ENCODE assay signal across 8 cellular contexts in genomic region chr12:7018350-7019042, GRCh38. TPM values are rescaled to one million over a fixed set of nuclear protein-coding genes. Genes with fewer than 3 reads are reported as not detected.
DNase-seq lines count a peak whose midpoint lies in the region; ATAC-seq and TF ChIP-seq lines count a peak whose summit lies in the region.

Gene LPCAT3, minus strand, starts transcription at chr12:7018476. Its CDS starts 52 bp downstream, at chr12:7018424.

- in situ Hi-C loops in GM13976 (cut with MboI; ENCODE audit: low sequenced_read_pairs, unreplicated experiment), result no loop called here

- ATAC-seq in HG02870 (IDR thresholded peaks at IDR 0.05; ENCODE audit: unreplicated experiment) (peak; percentile 90), heart left ventricle (peak; percentile 96 to 97 (median 96)), upper lobe of left lung (ENCODE audit: low FRiP score in 2 of 2) (peak; percentile 98)

- TF ChIP-seq CTCF in GM13976 (IDR thresholded peaks at IDR 0.05; ENCODE audit: borderline replicate concordance, control extremely low read depth, extremely low read depth, insufficient read depth, missing control alignments) (peak; percentile 78), adrenal gland (IDR thresholded peaks at IDR 0.05) (peak; percentile 61 to 90 (median 82)), heart left ventricle (IDR thresholded peaks at IDR 0.05) (peak; percentile 84 to 96 (median 91)), upper lobe of left lung (IDR thresholded peaks at IDR 0.05) (peak; percentile 73 to 93 (median 88))

- DNase-seq in GM13976 (ENCODE audit: low spot score), result peak; percentile 98
- DNase-seq in NCI-H146 (lab: John Stamatoyannopoulos, UW), result peak; percentile 100
- peak; percentile 95 to 98 (median 96) for DNase-seq in T-helper 1 cell
- peak; percentile 98 to 99 (median 98) for DNase-seq in adrenal gland
- DNase-seq in heart left ventricle, result peak; percentile 97 to 99 (median 98)
- peak; percentile 93 to 100 (median 98) for DNase-seq in posterior cingulate gyrus
- peak; percentile 97 to 100 for DNase-seq in upper lobe of left lung

- TF ChIP-seq POLR2A in adrenal gland (IDR thresholded peaks at IDR 0.05) (peak; percentile 67 to 69), heart left ventricle (IDR thresholded peaks at IDR 0.05) (peak in 1 of 2 donors; percentile 76), upper lobe of left lung (IDR thresholded peaks at IDR 0.05) (peak in 3 of 4 donors; percentile 81 to 94 (median 86))

- H3K4me3 ChIP-seq in adrenal gland (peak within 1 kb of the TSS; percentile 56 to 96 (median 88)), heart left ventricle (peak within 1 kb of the TSS; percentile 53 to 96 (median 78)), upper lobe of left lung (peak within 1 kb of the TSS; percentile 53 to 97 (median 86))

- H3K27me3 ChIP-seq in adrenal gland (no peaks in the 10 kb centered on the region), heart left ventricle (no peaks in the 10 kb centered on the region), upper lobe of left lung (no peaks in the 10 kb centered on the region)

- 0% methylated on average over 11 to 77 of the region's 77 CpGs for WGBS in adrenal gland, 4 donors
- WGBS in heart left ventricle, 4 donors, result 0 to 1% (median 0%) methylated on average over 20 to 77 of the region's 77 CpGs
- 0% methylated on average over 35 to 42 of the region's 77 CpGs for WGBS in upper lobe of left lung, 2 donors

- intact Hi-C loops in adrenal gland (cut with DNase I), result loop anchor here in 1 of 2 donors (5.0 kb wide), 1 partner anchor 41 kb away; no protein-coding TSS in a partner anchor
- intact Hi-C loops in heart left ventricle (cut with DNase I), result loop anchor here in 6 of 10 donors (2.0 to 5.0 kb wide), 9 partner anchors 41 to 94 kb away; partner anchors contain the start of genes EMG1 (in 3 of the 6), PHB2 (in 3 of the 6), C12orf57 (in 1 of the 6) and C1R (in 1 of the 6)
- intact Hi-C loops in posterior cingulate gyrus (cut with DNase I), result loop anchor here (1.0 to 5.0 kb wide), 2 partner anchors 48 to 74 kb away; partner anchors contain the start of genes C1R, EMG1 and PHB2

- H3K36me3 ChIP-seq in adrenal gland (replicated peaks in 1 of 2) (no peaks in the 10 kb centered on the region), heart left ventricle (peaks cover 0 to 11% (median 0%) of the 10 kb centered on the region in 9 donors), upper lobe of left lung (peaks cover 0 to 15% (median 4%) of the 10 kb centered on the region in 4 donors)

- H3K4me1 ChIP-seq in adrenal gland (replicated peaks in 1 of 2), result peaks cover 9 to 29% of the 10 kb centered on the region in 2 donors
- peaks cover 0 to 38% (median 19%) of the 10 kb centered on the region in 12 donors for H3K4me1 ChIP-seq in heart left ventricle
- peaks cover 23 to 34% (median 30%) of the 10 kb centered on the region in 4 donors for H3K4me1 ChIP-seq in upper lobe of left lung

- H3K27ac ChIP-seq in adrenal gland (peak within 1 kb of the TSS; percentile 89 to 100 (median 92)), heart left ventricle (peak within 1 kb of the TSS; percentile 48 to 96 (median 94)), upper lobe of left lung (peak within 1 kb of the TSS; percentile 91 to 98 (median 92))

- no peak for TF ChIP-seq EP300 in upper lobe of left lung (IDR thresholded peaks at IDR 0.05)

- no peaks in the 10 kb centered on the region for H3K9me3 ChIP-seq in adrenal gland (replicated peaks in 1 of 3)
- H3K9me3 ChIP-seq in heart left ventricle, result no peaks in the 10 kb centered on the region
- no peaks in the 10 kb centered on the region for H3K9me3 ChIP-seq in upper lobe of left lung

RNA-seq across cellular contexts. Expression of gene LPCAT3, which starts in this region (rescaled TPM):
- total RNA-seq in adrenal gland (100 to 1,000 TPM in 2 of 8 donors, 10 to 100 TPM in 6; 48.5 to 146 (median 80.4) TPM), heart left ventricle (10 to 100 TPM; 19.9 to 66.3 (median 46.8) TPM), upper lobe of left lung (100 to 1,000 TPM in 1 of 6 donors, 10 to 100 TPM in 5; 56.3 to 110 (median 84.1) TPM)
- polyA plus RNA-seq in adrenal gland (10 to 100 TPM; 40.4 to 87.5 (median 49.3) TPM), heart left ventricle (10 to 100 TPM; 26.9 to 43.4 TPM)

Comparison
In these comparisons a context has a peak if more than half of its experiments do, and no peak if none do; other contexts are left out.
1. Peak in every context shown above with its lines: DNase-seq, ATAC-seq, H3K4me3 ChIP-seq and H3K27ac ChIP-seq.